Comparison of ENCODE assay signal across 1 cellular context in the genomic region with DNA sequence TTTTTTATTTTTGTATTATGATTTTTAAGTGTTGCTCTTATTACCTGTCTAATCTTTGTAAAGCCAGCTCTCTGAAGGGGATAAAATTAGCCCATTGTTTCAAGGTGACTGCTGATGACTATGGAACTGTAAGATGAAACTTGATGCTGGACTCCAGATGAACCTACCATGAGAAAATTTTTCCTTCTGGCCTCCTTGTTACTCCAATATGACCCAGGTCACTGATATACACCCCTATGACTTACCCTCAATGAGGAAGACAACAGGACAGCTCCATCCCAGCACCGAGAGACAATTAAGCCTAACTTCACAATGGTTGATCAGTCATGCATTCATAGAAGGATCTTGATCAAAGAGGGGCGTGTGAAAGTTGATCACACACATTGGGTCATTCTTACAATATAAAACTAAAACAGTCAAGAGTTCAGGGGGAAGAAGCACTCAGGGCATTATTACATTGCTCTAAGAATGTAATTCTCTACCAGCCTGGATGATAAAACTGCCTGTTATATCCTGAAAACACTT.
TF ChIP-seq lines count a peak whose summit lies in the region.

No MANE protein-coding gene starts in this region.

TF ChIP-seq in H1, 55 proteins besides CTCF, POLR2A, EP300 and RAD21:
- TF ChIP-seq POU5F1 (IDR thresholded peaks at IDR 0.05; ENCODE audit: low read depth, low read length) (no peak), CEBPB (IDR thresholded peaks at IDR 0.05; ENCODE audit: low read depth, low read length) (no peak), SP2 (IDR thresholded peaks at IDR 0.05; ENCODE audit: low read length) (no peak), POLR2AphosphoS5 (IDR thresholded peaks at IDR 0.05; ENCODE audit: low read depth, low read length) (no peak), SIRT6 (IDR thresholded peaks at IDR 0.05; ENCODE audit: low read length) (no peak), CREB1 (IDR thresholded peaks at IDR 0.05) (no peak), TBP (IDR thresholded peaks at IDR 0.05; ENCODE audit: low read depth, low read length) (no peak), MAFK (IDR thresholded peaks at IDR 0.05; ENCODE audit: low read depth, low read length) (no peak), NANOG (IDR thresholded peaks at IDR 0.05; ENCODE audit: insufficient read depth, low read depth, low read length, poor library complexity, severe bottlenecking) (no peak), SIN3A (conservative IDR thresholded peaks at IDR 0.05 in 1 of 2, IDR thresholded peaks at IDR 0.05 in 1 of 2; ENCODE audit: low read depth in 1 of 2, low read length in 2 of 2) (no peak), SAP30 (IDR thresholded peaks at IDR 0.05; ENCODE audit: insufficient read depth, insufficient replicate concordance, low read length) (no peak), GTF2F1 (IDR thresholded peaks at IDR 0.05; ENCODE audit: borderline replicate concordance, low read depth, low read length) (no peak), CBX8 (IDR thresholded peaks at IDR 0.05; ENCODE audit: borderline replicate concordance, low read depth, low read length) (no peak)
- TF ChIP-seq, protein P1, sequence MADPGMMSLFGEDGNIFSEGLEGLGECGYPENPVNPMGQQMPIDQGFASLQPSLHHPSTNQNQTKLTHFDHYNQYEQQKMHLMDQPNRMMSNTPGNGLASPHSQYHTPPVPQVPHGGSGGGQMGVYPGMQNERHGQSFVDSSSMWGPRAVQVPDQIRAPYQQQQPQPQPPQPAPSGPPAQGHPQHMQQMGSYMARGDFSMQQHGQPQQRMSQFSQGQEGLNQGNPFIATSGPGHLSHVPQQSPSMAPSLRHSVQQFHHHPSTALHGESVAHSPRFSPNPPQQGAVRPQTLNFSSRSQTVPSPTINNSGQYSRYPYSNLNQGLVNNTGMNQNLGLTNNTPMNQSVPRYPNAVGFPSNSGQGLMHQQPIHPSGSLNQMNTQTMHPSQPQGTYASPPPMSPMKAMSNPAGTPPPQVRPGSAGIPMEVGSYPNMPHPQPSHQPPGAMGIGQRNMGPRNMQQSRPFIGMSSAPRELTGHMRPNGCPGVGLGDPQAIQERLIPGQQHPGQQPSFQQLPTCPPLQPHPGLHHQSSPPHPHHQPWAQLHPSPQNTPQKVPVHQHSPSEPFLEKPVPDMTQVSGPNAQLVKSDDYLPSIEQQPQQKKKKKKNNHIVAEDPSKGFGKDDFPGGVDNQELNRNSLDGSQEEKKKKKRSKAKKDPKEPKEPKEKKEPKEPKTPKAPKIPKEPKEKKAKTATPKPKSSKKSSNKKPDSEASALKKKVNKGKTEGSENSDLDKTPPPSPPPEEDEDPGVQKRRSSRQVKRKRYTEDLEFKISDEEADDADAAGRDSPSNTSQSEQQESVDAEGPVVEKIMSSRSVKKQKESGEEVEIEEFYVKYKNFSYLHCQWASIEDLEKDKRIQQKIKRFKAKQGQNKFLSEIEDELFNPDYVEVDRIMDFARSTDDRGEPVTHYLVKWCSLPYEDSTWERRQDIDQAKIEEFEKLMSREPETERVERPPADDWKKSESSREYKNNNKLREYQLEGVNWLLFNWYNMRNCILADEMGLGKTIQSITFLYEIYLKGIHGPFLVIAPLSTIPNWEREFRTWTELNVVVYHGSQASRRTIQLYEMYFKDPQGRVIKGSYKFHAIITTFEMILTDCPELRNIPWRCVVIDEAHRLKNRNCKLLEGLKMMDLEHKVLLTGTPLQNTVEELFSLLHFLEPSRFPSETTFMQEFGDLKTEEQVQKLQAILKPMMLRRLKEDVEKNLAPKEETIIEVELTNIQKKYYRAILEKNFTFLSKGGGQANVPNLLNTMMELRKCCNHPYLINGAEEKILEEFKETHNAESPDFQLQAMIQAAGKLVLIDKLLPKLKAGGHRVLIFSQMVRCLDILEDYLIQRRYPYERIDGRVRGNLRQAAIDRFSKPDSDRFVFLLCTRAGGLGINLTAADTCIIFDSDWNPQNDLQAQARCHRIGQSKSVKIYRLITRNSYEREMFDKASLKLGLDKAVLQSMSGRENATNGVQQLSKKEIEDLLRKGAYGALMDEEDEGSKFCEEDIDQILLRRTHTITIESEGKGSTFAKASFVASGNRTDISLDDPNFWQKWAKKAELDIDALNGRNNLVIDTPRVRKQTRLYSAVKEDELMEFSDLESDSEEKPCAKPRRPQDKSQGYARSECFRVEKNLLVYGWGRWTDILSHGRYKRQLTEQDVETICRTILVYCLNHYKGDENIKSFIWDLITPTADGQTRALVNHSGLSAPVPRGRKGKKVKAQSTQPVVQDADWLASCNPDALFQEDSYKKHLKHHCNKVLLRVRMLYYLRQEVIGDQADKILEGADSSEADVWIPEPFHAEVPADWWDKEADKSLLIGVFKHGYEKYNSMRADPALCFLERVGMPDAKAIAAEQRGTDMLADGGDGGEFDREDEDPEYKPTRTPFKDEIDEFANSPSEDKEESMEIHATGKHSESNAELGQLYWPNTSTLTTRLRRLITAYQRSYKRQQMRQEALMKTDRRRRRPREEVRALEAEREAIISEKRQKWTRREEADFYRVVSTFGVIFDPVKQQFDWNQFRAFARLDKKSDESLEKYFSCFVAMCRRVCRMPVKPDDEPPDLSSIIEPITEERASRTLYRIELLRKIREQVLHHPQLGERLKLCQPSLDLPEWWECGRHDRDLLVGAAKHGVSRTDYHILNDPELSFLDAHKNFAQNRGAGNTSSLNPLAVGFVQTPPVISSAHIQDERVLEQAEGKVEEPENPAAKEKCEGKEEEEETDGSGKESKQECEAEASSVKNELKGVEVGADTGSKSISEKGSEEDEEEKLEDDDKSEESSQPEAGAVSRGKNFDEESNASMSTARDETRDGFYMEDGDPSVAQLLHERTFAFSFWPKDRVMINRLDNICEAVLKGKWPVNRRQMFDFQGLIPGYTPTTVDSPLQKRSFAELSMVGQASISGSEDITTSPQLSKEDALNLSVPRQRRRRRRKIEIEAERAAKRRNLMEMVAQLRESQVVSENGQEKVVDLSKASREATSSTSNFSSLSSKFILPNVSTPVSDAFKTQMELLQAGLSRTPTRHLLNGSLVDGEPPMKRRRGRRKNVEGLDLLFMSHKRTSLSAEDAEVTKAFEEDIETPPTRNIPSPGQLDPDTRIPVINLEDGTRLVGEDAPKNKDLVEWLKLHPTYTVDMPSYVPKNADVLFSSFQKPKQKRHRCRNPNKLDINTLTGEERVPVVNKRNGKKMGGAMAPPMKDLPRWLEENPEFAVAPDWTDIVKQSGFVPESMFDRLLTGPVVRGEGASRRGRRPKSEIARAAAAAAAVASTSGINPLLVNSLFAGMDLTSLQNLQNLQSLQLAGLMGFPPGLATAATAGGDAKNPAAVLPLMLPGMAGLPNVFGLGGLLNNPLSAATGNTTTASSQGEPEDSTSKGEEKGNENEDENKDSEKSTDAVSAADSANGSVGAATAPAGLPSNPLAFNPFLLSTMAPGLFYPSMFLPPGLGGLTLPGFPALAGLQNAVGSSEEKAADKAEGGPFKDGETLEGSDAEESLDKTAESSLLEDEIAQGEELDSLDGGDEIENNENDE (IDR thresholded peaks at IDR 0.05; ENCODE audit: insufficient replicate concordance, low read length) = no peak
